Comparison of ENCODE assay signal across 23 cellular contexts in the genomic region with DNA sequence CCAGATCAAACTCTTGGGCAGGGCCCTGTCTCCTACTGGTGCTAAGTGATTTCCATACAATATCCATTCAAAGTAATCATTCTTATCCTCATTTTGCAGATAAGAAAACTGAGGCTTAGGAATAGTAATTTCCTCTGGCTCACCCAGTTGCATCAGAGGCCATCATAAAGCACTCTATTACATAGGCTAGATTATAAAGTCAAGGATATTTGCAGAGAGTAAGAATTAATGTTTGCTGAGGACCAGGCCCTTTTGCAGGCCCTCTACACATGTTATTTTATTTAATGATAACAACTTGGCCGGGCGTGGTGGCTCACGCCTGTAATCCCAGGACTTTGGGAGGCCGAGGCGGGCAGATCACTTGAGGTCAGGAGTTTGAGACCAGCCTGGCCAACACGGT.
"Had no signal": no experiment of that assay in that cellular context is flagged by ENCODE, and none has a peak within 500 bp of the region (broad histone marks: within the 10 kb centered on the region; RNA-seq: fewer than 3 reads in every experiment).

No MANE protein-coding gene starts in this region.

- H3K27ac ChIP-seq: esophagus muscularis mucosa, foreskin keratinocyte, gastroesophageal sphincter, heart left ventricle, hepatocyte, left lung, lower lobe of right lung had no signal

- H3K36me3 ChIP-seq: esophagus muscularis mucosa, gastroesophageal sphincter, heart left ventricle, left lung, lower lobe of right lung had no signal

- H3K79me2 ChIP-seq: hepatocyte had no signal

- H3K4me3 ChIP-seq: esophagus muscularis mucosa, gastroesophageal sphincter, heart left ventricle, hepatocyte, left lung, lower lobe of right lung had no signal

- H3K36me3 Mint-ChIP-seq: immature natural killer cell had no signal

- ATAC-seq: effector memory CD8-positive, alpha-beta T cell; foreskin keratinocyte; gastroesophageal sphincter; heart left ventricle; left lung; left ventricle myocardium superior; lower lobe of right lung had no signal

- H3K27ac Mint-ChIP-seq: dendritic cell treated with granulocyte-macrophage colony-stimulating factor and Interleukin-4, amounts not matched to agents 40 ng/mL and 50 ng/mL, for 4 days; effector memory CD8-positive, alpha-beta T cell; endodermal cell; immature natural killer cell had no signal

- H3K9me3 Mint-ChIP-seq: dendritic cell treated with granulocyte-macrophage colony-stimulating factor and Interleukin-4, amounts not matched to agents 40 ng/mL and 50 ng/mL, for 4 days; effector memory CD8-positive, alpha-beta T cell had no signal

- H3K4me1 ChIP-seq: esophagus muscularis mucosa, foreskin keratinocyte, gastroesophageal sphincter, heart left ventricle, left lung, lower lobe of right lung had no signal

- H3K27me3 ChIP-seq: esophagus muscularis mucosa, foreskin keratinocyte, gastroesophageal sphincter, heart left ventricle, hepatocyte, left lung had no signal

- FAIRE-seq: colon, endometrium, frontal cortex, kidney had no signal

- DNase-seq: cortex of kidney; effector CD8-positive, alpha-beta T cell; effector memory CD8-positive, alpha-beta T cell; endodermal cell; foreskin keratinocyte; heart left ventricle; hypothalamus; immature natural killer cell; islet precursor cell; kidney; kidney glomerular epithelial cell; left lung; left ventricle myocardium superior; lower lobe of right lung; mesenchymal stem cell; midbrain had no signal

- H3K9me3 ChIP-seq: esophagus muscularis mucosa, gastroesophageal sphincter, left lung, lower lobe of right lung had no signal

- H3K4me3 Mint-ChIP-seq: dendritic cell treated with granulocyte-macrophage colony-stimulating factor and Interleukin-4, amounts not matched to agents 40 ng/mL and 50 ng/mL, for 4 days; effector memory CD8-positive, alpha-beta T cell; endodermal cell; immature natural killer cell had no signal

- H3K27me3 Mint-ChIP-seq: dendritic cell treated with granulocyte-macrophage colony-stimulating factor and Interleukin-4, amounts not matched to agents 40 ng/mL and 50 ng/mL, for 4 days had no signal

- H3K4me2 ChIP-seq: hepatocyte had no signal

- H3K4me1 Mint-ChIP-seq: endodermal cell, immature natural killer cell had no signal
